ENCODE assay signal across 27 cellular contexts in genomic region chr1:51048670-51049069, GRCh38. TPM values are rescaled to one million over a fixed set of nuclear protein-coding genes. Genes with fewer than 3 reads are reported as not detected.
"Had no signal": no experiment of that assay in that cellular context is flagged by ENCODE, and none has a peak within 500 bp of the region (broad histone marks: within the 10 kb centered on the region; RNA-seq: fewer than 3 reads in every experiment).

No MANE protein-coding gene starts in this region.

- H3K27ac ChIP-seq: breast epithelium, SJSA1 had no signal

- H3K4me1 Mint-ChIP-seq: activated CD8-positive, alpha-beta memory T cell treated with anti-CD3 and anti-CD28 coated beads, Interleukin-2, amount 10 ng/mL, durations not matched to agents 7 days and 5 days; activated naive CD4-positive, alpha-beta T cell treated with anti-CD3 and anti-CD28 coated beads, Interleukin-2, amount 50 U/mL, for 24 hours; WTC11 had no signal

- H3K4me3 ChIP-seq: breast epithelium, SJSA1 had no signal

- H3K36me3 Mint-ChIP-seq: activated CD8-positive, alpha-beta memory T cell treated with anti-CD3 and anti-CD28 coated beads, Interleukin-2, amount 10 ng/mL, durations not matched to agents 7 days and 5 days; activated naive CD4-positive, alpha-beta T cell treated with anti-CD3 and anti-CD28 coated beads, Interleukin-2, amount 50 U/mL, for 24 hours; WTC11 had no signal

- H3K4me1 ChIP-seq: breast epithelium, SJSA1 had no signal

- H3K27me3 ChIP-seq: breast epithelium, SJSA1 had no signal

- ATAC-seq: activated CD8-positive, alpha-beta memory T cell treated with anti-CD3 and anti-CD28 coated beads, Interleukin-2, amount 10 ng/mL, durations not matched to agents 7 days and 5 days; PC-3; T-helper 17 cell; WTC11 had no signal

- H3K36me3 ChIP-seq: breast epithelium, SJSA1 had no signal

- H3K9me3 Mint-ChIP-seq: activated naive CD4-positive, alpha-beta T cell treated with anti-CD3 and anti-CD28 coated beads, Interleukin-2, amount 50 U/mL, for 24 hours; activated T-cell treated with anti-CD3 and anti-CD28 coated beads, Interleukin-2, amount 50 U/mL, for 24 hours; activated T-helper 1 cell treated with anti-CD3 and anti-CD28 coated beads, Interleukin-12 subunit alpha, Interleukin-12 subunit beta, Interleukin-2, Interleukin-4 antibody, amounts not matched to agents 30 ng/mL and 10 ng/mL and 1 ng/mL, durations not matched to agents 14 hours and 24 hours and 36 hours; WTC11 had no signal

- DNase-seq: activated CD4-positive, alpha-beta T cell treated with anti-CD3 and anti-CD28 coated beads for 48 hours; activated CD4-positive, alpha-beta T cell treated with anti-CD3 and anti-CD28 coated beads, Interleukin-2, amount 50 U/mL, for 4 hours; activated CD4-positive, CD25-positive, alpha-beta regulatory T cell treated with anti-CD3 and anti-CD28 coated beads, Interleukin-2, amount 50 U/mL, for 72 hours; activated CD8-positive, alpha-beta memory T cell treated with anti-CD3 and anti-CD28 coated beads, Interleukin-2, amount 10 ng/mL, durations not matched to agents 7 days and 5 days; activated effector memory CD4-positive, alpha-beta T cell treated with Interleukin-2 at 50 U/mL for 16 hours; activated naive CD4-positive, alpha-beta T cell; activated T-cell treated with anti-CD3 and anti-CD28 coated beads, Interleukin-2, amount 50 U/mL, for 24 hours; aorta; caudate nucleus; Karpas-422; NCI-H1092; NCI-H1417; NCI-H1930; NCI-H2227 treated with DMSO at 0.1 percent for 48 hours; NCI-H526; PC-3; SHP77; T-helper 17 cell; T-helper 9 cell had no signal

- H3K4me3 Mint-ChIP-seq: activated CD8-positive, alpha-beta memory T cell treated with anti-CD3 and anti-CD28 coated beads, Interleukin-2, amount 10 ng/mL, durations not matched to agents 7 days and 5 days; activated naive CD4-positive, alpha-beta T cell treated with anti-CD3 and anti-CD28 coated beads, Interleukin-2, amount 50 U/mL, for 24 hours; activated T-cell treated with anti-CD3 and anti-CD28 coated beads, Interleukin-2, amount 50 U/mL, for 24 hours; activated T-helper 1 cell treated with anti-CD3 and anti-CD28 coated beads, Interleukin-12 subunit alpha, Interleukin-12 subunit beta, Interleukin-2, Interleukin-4 antibody, amounts not matched to agents 30 ng/mL and 10 ng/mL and 1 ng/mL, durations not matched to agents 14 hours and 24 hours and 36 hours; WTC11 had no signal

- H3K27ac Mint-ChIP-seq: activated CD8-positive, alpha-beta memory T cell treated with anti-CD3 and anti-CD28 coated beads, Interleukin-2, amount 10 ng/mL, durations not matched to agents 7 days and 5 days; activated naive CD4-positive, alpha-beta T cell treated with anti-CD3 and anti-CD28 coated beads, Interleukin-2, amount 50 U/mL, for 24 hours; activated T-cell treated with anti-CD3 and anti-CD28 coated beads, Interleukin-2, amount 50 U/mL, for 24 hours; activated T-helper 1 cell treated with anti-CD3 and anti-CD28 coated beads, Interleukin-12 subunit alpha, Interleukin-12 subunit beta, Interleukin-2, Interleukin-4 antibody, amounts not matched to agents 30 ng/mL and 10 ng/mL and 1 ng/mL, durations not matched to agents 14 hours and 24 hours and 36 hours; T-helper 17 cell; WTC11 had no signal

- FAIRE-seq: RCC 7860 had no signal

- H3K9me3 ChIP-seq: SJSA1 had no signal

RNA-seq across cellular contexts. Expression of gene C1orf185, which starts 53.4 kb away (rescaled TPM):
- total RNA-seq: activated CD8-positive, alpha-beta memory T cell treated with anti-CD3 and anti-CD28 coated beads, Interleukin-2, amount 10 ng/mL, durations not matched to agents 7 days and 5 days; activated T-helper 1 cell treated with anti-CD3 and anti-CD28 coated beads, Interleukin-12 subunit alpha, Interleukin-12 subunit beta, Interleukin-2, Interleukin-4 antibody, amounts not matched to agents 30 ng/mL and 10 ng/mL and 1 ng/mL, durations not matched to agents 14 hours and 24 hours and 36 hours; aorta; breast epithelium; cerebellum; NCI-H460; PC-3; SJSA1; T-helper 17 cell; WTC11 had no signal
- polyA plus RNA-seq: aorta had no signal
